1 cellular context compared by ENCODE assay signal in the genomic region with DNA sequence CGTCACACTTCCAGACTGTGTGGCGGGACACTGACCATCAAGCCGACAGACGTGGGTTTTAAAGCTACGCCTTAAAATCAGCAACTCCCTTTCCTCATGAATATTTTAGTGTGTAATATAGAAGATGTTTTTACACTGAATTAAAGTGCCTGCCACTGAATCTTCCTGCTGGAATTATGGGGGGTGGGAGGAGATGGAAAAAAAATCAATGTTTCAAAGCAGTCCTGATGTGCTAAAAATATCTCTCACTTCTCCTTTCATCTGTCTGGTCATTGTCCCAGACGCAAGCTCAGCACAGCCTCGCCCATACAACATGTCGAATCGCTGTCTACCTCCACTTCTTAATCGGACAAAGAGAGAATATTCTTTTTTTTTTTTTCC.
TF ChIP-seq lines count a peak whose summit lies in the region.

No MANE protein-coding gene starts in this region.

TF ChIP-seq in GM12878, 131 proteins besides CTCF, POLR2A, EP300 and RAD21 (continued from another document):
- TF ChIP-seq, protein P1, sequence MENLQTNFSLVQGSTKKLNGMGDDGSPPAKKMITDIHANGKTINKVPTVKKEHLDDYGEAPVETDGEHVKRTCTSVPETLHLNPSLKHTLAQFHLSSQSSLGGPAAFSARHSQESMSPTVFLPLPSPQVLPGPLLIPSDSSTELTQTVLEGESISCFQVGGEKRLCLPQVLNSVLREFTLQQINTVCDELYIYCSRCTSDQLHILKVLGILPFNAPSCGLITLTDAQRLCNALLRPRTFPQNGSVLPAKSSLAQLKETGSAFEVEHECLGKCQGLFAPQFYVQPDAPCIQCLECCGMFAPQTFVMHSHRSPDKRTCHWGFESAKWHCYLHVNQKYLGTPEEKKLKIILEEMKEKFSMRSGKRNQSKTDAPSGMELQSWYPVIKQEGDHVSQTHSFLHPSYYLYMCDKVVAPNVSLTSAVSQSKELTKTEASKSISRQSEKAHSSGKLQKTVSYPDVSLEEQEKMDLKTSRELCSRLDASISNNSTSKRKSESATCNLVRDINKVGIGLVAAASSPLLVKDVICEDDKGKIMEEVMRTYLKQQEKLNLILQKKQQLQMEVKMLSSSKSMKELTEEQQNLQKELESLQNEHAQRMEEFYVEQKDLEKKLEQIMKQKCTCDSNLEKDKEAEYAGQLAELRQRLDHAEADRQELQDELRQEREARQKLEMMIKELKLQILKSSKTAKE (IDR thresholded peaks at IDR 0.05; ENCODE audit: low read depth, poor library complexity, severe bottlenecking): no peak
- no peak for TF ChIP-seq SIN3A (IDR thresholded peaks at IDR 0.05; ENCODE audit: low read depth, low read length)
- TF ChIP-seq ZZZ3 (IDR thresholded peaks at IDR 0.05; ENCODE audit: control insufficient read depth, insufficient read length, low read depth): no peak
- no peak for TF ChIP-seq RBBP5 (conservative IDR thresholded peaks at IDR 0.05)
- no peak for TF ChIP-seq YBX1 (IDR thresholded peaks at IDR 0.05)
- TF ChIP-seq FOXM1 (IDR thresholded peaks at IDR 0.05; ENCODE audit: low read depth, low read length): no peak
- TF ChIP-seq, protein P2, sequence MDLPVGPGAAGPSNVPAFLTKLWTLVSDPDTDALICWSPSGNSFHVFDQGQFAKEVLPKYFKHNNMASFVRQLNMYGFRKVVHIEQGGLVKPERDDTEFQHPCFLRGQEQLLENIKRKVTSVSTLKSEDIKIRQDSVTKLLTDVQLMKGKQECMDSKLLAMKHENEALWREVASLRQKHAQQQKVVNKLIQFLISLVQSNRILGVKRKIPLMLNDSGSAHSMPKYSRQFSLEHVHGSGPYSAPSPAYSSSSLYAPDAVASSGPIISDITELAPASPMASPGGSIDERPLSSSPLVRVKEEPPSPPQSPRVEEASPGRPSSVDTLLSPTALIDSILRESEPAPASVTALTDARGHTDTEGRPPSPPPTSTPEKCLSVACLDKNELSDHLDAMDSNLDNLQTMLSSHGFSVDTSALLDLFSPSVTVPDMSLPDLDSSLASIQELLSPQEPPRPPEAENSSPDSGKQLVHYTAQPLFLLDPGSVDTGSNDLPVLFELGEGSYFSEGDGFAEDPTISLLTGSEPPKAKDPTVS (IDR thresholded peaks at IDR 0.05; ENCODE audit: low read depth, low read length): no peak
- TF ChIP-seq, protein P3, sequence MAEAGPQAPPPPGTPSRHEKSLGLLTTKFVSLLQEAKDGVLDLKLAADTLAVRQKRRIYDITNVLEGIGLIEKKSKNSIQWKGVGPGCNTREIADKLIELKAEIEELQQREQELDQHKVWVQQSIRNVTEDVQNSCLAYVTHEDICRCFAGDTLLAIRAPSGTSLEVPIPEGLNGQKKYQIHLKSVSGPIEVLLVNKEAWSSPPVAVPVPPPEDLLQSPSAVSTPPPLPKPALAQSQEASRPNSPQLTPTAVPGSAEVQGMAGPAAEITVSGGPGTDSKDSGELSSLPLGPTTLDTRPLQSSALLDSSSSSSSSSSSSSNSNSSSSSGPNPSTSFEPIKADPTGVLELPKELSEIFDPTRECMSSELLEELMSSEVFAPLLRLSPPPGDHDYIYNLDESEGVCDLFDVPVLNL (IDR thresholded peaks at IDR 0.05; ENCODE audit: low read depth, low read length): no peak
- TF ChIP-seq RELA (IDR thresholded peaks at IDR 0.05; ENCODE audit: borderline replicate concordance, partially characterized antibody): no peak
- no peak for TF ChIP-seq CBX5 (IDR thresholded peaks at IDR 0.05; ENCODE audit: low read depth)
- TF ChIP-seq, protein P4, sequence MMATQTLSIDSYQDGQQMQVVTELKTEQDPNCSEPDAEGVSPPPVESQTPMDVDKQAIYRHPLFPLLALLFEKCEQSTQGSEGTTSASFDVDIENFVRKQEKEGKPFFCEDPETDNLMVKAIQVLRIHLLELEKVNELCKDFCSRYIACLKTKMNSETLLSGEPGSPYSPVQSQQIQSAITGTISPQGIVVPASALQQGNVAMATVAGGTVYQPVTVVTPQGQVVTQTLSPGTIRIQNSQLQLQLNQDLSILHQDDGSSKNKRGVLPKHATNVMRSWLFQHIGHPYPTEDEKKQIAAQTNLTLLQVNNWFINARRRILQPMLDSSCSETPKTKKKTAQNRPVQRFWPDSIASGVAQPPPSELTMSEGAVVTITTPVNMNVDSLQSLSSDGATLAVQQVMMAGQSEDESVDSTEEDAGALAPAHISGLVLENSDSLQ (IDR thresholded peaks at IDR 0.05): no peak
- TF ChIP-seq, protein P5, sequence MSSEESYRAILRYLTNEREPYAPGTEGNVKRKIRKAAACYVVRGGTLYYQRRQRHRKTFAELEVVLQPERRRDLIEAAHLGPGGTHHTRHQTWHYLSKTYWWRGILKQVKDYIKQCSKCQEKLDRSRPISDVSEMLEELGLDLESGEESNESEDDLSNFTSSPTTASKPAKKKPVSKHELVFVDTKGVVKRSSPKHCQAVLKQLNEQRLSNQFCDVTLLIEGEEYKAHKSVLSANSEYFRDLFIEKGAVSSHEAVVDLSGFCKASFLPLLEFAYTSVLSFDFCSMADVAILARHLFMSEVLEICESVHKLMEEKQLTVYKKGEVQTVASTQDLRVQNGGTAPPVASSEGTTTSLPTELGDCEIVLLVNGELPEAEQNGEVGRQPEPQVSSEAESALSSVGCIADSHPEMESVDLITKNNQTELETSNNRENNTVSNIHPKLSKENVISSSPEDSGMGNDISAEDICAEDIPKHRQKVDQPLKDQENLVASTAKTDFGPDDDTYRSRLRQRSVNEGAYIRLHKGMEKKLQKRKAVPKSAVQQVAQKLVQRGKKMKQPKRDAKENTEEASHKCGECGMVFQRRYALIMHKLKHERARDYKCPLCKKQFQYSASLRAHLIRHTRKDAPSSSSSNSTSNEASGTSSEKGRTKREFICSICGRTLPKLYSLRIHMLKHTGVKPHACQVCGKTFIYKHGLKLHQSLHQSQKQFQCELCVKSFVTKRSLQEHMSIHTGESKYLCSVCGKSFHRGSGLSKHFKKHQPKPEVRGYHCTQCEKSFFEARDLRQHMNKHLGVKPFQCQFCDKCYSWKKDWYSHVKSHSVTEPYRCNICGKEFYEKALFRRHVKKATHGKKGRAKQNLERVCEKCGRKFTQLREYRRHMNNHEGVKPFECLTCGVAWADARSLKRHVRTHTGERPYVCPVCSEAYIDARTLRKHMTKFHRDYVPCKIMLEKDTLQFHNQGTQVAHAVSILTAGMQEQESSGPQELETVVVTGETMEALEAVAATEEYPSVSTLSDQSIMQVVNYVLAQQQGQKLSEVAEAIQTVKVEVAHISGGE (CRISPR knock-in tag; IDR thresholded peaks at IDR 0.05): no peak
- TF ChIP-seq JUNB (IDR thresholded peaks at IDR 0.05): no peak
- TF ChIP-seq SMAD1 (IDR thresholded peaks at IDR 0.05; ENCODE audit: low read depth, partially characterized antibody): no peak
- TF ChIP-seq NR2F1 (conservative IDR thresholded peaks at IDR 0.05): no peak
- TF ChIP-seq, protein P6, sequence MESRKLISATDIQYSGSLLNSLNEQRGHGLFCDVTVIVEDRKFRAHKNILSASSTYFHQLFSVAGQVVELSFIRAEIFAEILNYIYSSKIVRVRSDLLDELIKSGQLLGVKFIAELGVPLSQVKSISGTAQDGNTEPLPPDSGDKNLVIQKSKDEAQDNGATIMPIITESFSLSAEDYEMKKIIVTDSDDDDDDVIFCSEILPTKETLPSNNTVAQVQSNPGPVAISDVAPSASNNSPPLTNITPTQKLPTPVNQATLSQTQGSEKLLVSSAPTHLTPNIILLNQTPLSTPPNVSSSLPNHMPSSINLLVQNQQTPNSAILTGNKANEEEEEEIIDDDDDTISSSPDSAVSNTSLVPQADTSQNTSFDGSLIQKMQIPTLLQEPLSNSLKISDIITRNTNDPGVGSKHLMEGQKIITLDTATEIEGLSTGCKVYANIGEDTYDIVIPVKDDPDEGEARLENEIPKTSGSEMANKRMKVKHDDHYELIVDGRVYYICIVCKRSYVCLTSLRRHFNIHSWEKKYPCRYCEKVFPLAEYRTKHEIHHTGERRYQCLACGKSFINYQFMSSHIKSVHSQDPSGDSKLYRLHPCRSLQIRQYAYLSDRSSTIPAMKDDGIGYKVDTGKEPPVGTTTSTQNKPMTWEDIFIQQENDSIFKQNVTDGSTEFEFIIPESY (IDR thresholded peaks at IDR 0.05): no peak
- no peak for TF ChIP-seq BRCA1 (IDR thresholded peaks at IDR 0.05; ENCODE audit: low read depth, low read length)
